ENCODE assay signal across 13 cellular contexts in genomic region chr1:233587958-233588799, GRCh38. TPM values are rescaled to one million over a fixed set of nuclear protein-coding genes. Genes with fewer than 3 reads are reported as not detected.
DNase-seq lines count a peak whose midpoint lies in the region.
"Had no signal": no experiment of that assay in that cellular context is flagged by ENCODE, and none has a peak within 500 bp of the region (broad histone marks: within the 10 kb centered on the region; RNA-seq: fewer than 3 reads in every experiment).

No MANE protein-coding gene starts in this region.

- peaks cover 28% of the 10 kb centered on the region for H3K27me3 Mint-ChIP-seq in activated T-cell treated with anti-CD3 and anti-CD28 coated beads, Interleukin-2, amount 50 U/mL, for 24 hours

- H3K4me1 ChIP-seq in HUES48 (ENCODE audit: control insufficient read depth, insufficient read depth, low read length) = peaks cover 11% of the 10 kb centered on the region; the same call in 1 of the 2 replicates

- H3K9me3 Mint-ChIP-seq in activated T-cell treated with anti-CD3 and anti-CD28 coated beads, Interleukin-2, amount 50 U/mL, for 24 hours = peaks cover 3% of the 10 kb centered on the region

- no peak overlapping the region for H3K27ac Mint-ChIP-seq in activated T-cell treated with anti-CD3 and anti-CD28 coated beads, Interleukin-2, amount 50 U/mL, for 24 hours
- H3K27ac Mint-ChIP-seq: activated CD8-positive, alpha-beta memory T cell treated with anti-CD3 and anti-CD28 coated beads, Interleukin-2, amount 10 ng/mL, durations not matched to agents 7 days and 5 days; activated naive CD8-positive, alpha-beta T cell had no signal

- peaks cover 20% of the 10 kb centered on the region for H3K27me3 ChIP-seq in HUES48 (ENCODE audit: control insufficient read depth, insufficient read depth, low read length)

- H3K4me3 ChIP-seq in HUES48 (ENCODE audit: low read depth, low read length) = peak overlapping the region; percentile 28; the same call in 1 of the 2 replicates

- in situ Hi-C loops in G401 (cut with HindIII; ENCODE audit: low sequenced_read_pairs) = no loop called here

- H3K4me3 Mint-ChIP-seq in activated T-cell treated with anti-CD3 and anti-CD28 coated beads, Interleukin-2, amount 50 U/mL, for 24 hours = no peak overlapping the region
- H3K4me3 Mint-ChIP-seq: activated CD8-positive, alpha-beta memory T cell treated with anti-CD3 and anti-CD28 coated beads, Interleukin-2, amount 10 ng/mL, durations not matched to agents 7 days and 5 days; activated naive CD8-positive, alpha-beta T cell had no signal

- H3K36me3 Mint-ChIP-seq in activated T-cell treated with anti-CD3 and anti-CD28 coated beads, Interleukin-2, amount 50 U/mL, for 24 hours (ENCODE audit: low read depth) = no peaks in the 10 kb centered on the region
- H3K36me3 Mint-ChIP-seq: activated CD8-positive, alpha-beta memory T cell treated with anti-CD3 and anti-CD28 coated beads, Interleukin-2, amount 10 ng/mL, durations not matched to agents 7 days and 5 days; activated naive CD8-positive, alpha-beta T cell had no signal

- H3K9me3 ChIP-seq in HUES48 (ENCODE audit: control insufficient read depth, insufficient read depth, low read length) = no peaks in the 10 kb centered on the region

- peaks cover 4% of the 10 kb centered on the region for H3K4me1 Mint-ChIP-seq in activated T-cell treated with anti-CD3 and anti-CD28 coated beads, Interleukin-2, amount 50 U/mL, for 24 hours (ENCODE audit: low read depth)

- H3K27ac ChIP-seq in HUES48 (ENCODE audit: low read depth, low read length) = peak overlapping the region; percentile 24

- DNase-seq in G401 (ENCODE audit: low spot score) = peak; percentile 80
- peak; percentile 46 for DNase-seq in astrocyte of the hippocampus (ENCODE audit: low read depth, low spot score)
- DNase-seq in islet precursor cell = peak; percentile 87
- DNase-seq in NCI-H2196 treated with DMSO at 0.1 percent for 48 hours (lab: John Stamatoyannopoulos, UW; ENCODE audit: unreplicated experiment) = no peak
- DNase-seq in Kasumi-1 (lab: John Stamatoyannopoulos, UW) = no peak
- no peak for DNase-seq in activated T-cell treated with anti-CD3 and anti-CD28 coated beads, Interleukin-2, amount 50 U/mL, for 24 hours
- DNase-seq in SW480 (ENCODE audit: low spot score) = no peak
- DNase-seq: activated CD8-positive, alpha-beta memory T cell treated with anti-CD3 and anti-CD28 coated beads, Interleukin-2, amount 10 ng/mL, durations not matched to agents 7 days and 5 days; NCI-H1694; SHP77 treated with DMSO at 0.1 percent for 48 hours; stimulated activated CD4-positive, alpha-beta T cell treated with anti-CD3 and anti-CD28 coated beads, Interleukin-2, amount 100 ng/mL, for 24 hours had no signal

- H3K9ac ChIP-seq in HUES48 (ENCODE audit: low read depth, low read length) = no peak overlapping the region

- H3K36me3 ChIP-seq in HUES48 (ENCODE audit: control insufficient read depth, insufficient read depth, low read length) = no peaks in the 10 kb centered on the region

RNA-seq across cellular contexts. Expression of gene KCNK1, which starts 25.7 kb away (rescaled TPM):
- not detected in 2 replicates for total RNA-seq in G401 (2014; rRNA removed; shearing (Covaris generic))

Comparison
In these comparisons a context has a peak if more than half of its experiments do, and no peak if none do; other contexts are left out.
1. DNase-seq: peak in G401 (single experiment), astrocyte of the hippocampus (single experiment) and islet precursor cell (single experiment); none in NCI-H2196 treated with DMSO at 0.1 percent for 48 hours (single experiment), Kasumi-1 (0 of 2), activated T-cell treated with anti-CD3 and anti-CD28 coated beads, Interleukin-2, amount 50 U/mL, for 24 hours (single experiment) and SW480 (single experiment).